Comparison of ENCODE assay signal across 25 cellular contexts in the genomic region with DNA sequence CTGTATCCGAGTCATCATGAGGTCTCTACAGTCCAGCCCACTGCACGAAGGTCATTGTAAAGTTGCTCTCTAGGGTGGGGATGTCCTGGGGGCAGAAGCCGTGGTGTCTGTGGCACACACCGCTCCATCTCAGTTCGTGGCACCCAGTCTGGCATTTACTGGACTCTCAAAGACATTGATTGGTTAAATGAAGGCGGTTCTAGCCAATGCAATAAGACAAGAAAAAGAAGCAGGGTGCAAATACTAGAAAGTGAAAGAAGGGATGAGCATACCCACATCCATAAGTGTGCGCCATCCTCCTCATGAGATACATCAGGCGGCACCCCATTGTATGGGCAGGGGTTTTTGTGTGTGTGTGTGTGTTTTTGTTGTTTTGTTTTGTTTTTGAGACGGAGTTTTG. TPM values are rescaled to one million over a fixed set of nuclear protein-coding genes. Genes with fewer than 3 reads are reported as not detected.
DNase-seq lines count a peak whose midpoint lies in the region; ATAC-seq and TF ChIP-seq lines count a peak whose summit lies in the region.
"Had no signal": no experiment of that assay in that cellular context is flagged by ENCODE, and none has a peak within 500 bp of the region (broad histone marks: within the 10 kb centered on the region; RNA-seq: fewer than 3 reads in every experiment).

No MANE protein-coding gene starts in this region.

- no peak for ATAC-seq in right lobe of liver
- ATAC-seq: GM23338 had no signal

- peaks cover 10% of the 10 kb centered on the region for H3K9me3 Mint-ChIP-seq in dendritic cell treated with granulocyte-macrophage colony-stimulating factor and Interleukin-4, amounts not matched to agents 40 ng/mL and 50 ng/mL, for 4 days
- H3K9me3 Mint-ChIP-seq: CD4-positive, alpha-beta T cell had no signal

- peaks cover 46% of the 10 kb centered on the region for H3K27me3 Mint-ChIP-seq in dendritic cell treated with granulocyte-macrophage colony-stimulating factor and Interleukin-4, amounts not matched to agents 40 ng/mL and 50 ng/mL, for 4 days
- H3K27me3 Mint-ChIP-seq: CD4-positive, alpha-beta T cell had no signal

- H3K36me3 ChIP-seq in Loucy (ENCODE audit: insufficient read depth, low read length) (no peaks in the 10 kb centered on the region), right lobe of liver (no peaks in the 10 kb centered on the region), spleen (no peaks in the 10 kb centered on the region)
- H3K36me3 ChIP-seq: BLaER1, Peyer's patch had no signal

- H3K27me3 ChIP-seq in Loucy (ENCODE audit: insufficient read depth, low read length, poor library complexity, severe bottlenecking) (no peaks in the 10 kb centered on the region), right lobe of liver (no peaks in the 10 kb centered on the region), spleen (replicated peaks in 1 of 7) (no peaks in the 10 kb centered on the region)
- H3K27me3 ChIP-seq: BLaER1, Peyer's patch had no signal

- H3K36me3 Mint-ChIP-seq in dendritic cell treated with granulocyte-macrophage colony-stimulating factor and Interleukin-4, amounts not matched to agents 40 ng/mL and 50 ng/mL, for 4 days (ENCODE audit: low read depth): no peaks in the 10 kb centered on the region

- H4K20me1 ChIP-seq in Loucy (ENCODE audit: insufficient read depth, low read length, poor library complexity, severe bottlenecking): no peaks in the 10 kb centered on the region
- H4K20me1 ChIP-seq: BLaER1 had no signal

- H3K4me1 Mint-ChIP-seq in dendritic cell treated with granulocyte-macrophage colony-stimulating factor and Interleukin-4, amounts not matched to agents 40 ng/mL and 50 ng/mL, for 4 days (ENCODE audit: low read depth): peaks cover 34% of the 10 kb centered on the region

- intact Hi-C loops in dendritic cell treated with granulocyte-macrophage colony-stimulating factor and Interleukin-4, amounts not matched to agents 40 ng/mL and 50 ng/mL, for 4 days (cut with micrococcal nuclease): no loop called here
- intact Hi-C loops in right lobe of liver (cut with DNase I) (no loop called here), spleen (cut with DNase I; ENCODE audit: low total_unique reads) (no loop called here)

- no peaks in the 10 kb centered on the region for H3F3A ChIP-seq in Loucy (ENCODE audit: low read depth)

- H3K9ac ChIP-seq in Loucy (ENCODE audit: low read depth, low read length, poor library complexity, severe bottlenecking): no peak overlapping the region
- H3K9ac ChIP-seq: BLaER1 had no signal

- TF ChIP-seq POLR2A in right lobe of liver (IDR thresholded peaks at IDR 0.05) (no peak), spleen (IDR thresholded peaks at IDR 0.05) (no peak), erythroblast (IDR thresholded peaks at IDR 0.05; ENCODE audit: low read length) (no peak)

- H3K4me3 Mint-ChIP-seq in dendritic cell treated with granulocyte-macrophage colony-stimulating factor and Interleukin-4, amounts not matched to agents 40 ng/mL and 50 ng/mL, for 4 days: no peak overlapping the region
- H3K4me3 Mint-ChIP-seq: CD4-positive, alpha-beta T cell; GM23338 had no signal

- H3K27ac Mint-ChIP-seq in dendritic cell treated with granulocyte-macrophage colony-stimulating factor and Interleukin-4, amounts not matched to agents 40 ng/mL and 50 ng/mL, for 4 days: peak overlapping the region; percentile 13
- H3K27ac Mint-ChIP-seq: CD4-positive, alpha-beta T cell; GM23338 had no signal

- H3K9me3 ChIP-seq in Loucy (ENCODE audit: insufficient read depth, low read depth, low read length) (no peaks in the 10 kb centered on the region; the same call in 1 of the 2 replicates), right lobe of liver (no peaks in the 10 kb centered on the region), spleen (peaks cover 0 to 12% (median 7%) of the 10 kb centered on the region in 8 donors)
- H3K9me3 ChIP-seq: Caco-2, Peyer's patch had no signal

- no peaks in the 10 kb centered on the region for H3K79me2 ChIP-seq in Loucy (ENCODE audit: insufficient read depth, low read length)

- H3K4me2 ChIP-seq in Loucy (ENCODE audit: low read depth, low read length, poor library complexity, severe bottlenecking): peak overlapping the region; percentile 48
- H3K4me2 ChIP-seq: BLaER1, GM23338 had no signal

- WGBS in right lobe of liver (ENCODE audit: insufficient coverage, low coverage, low lambda C conversion rate, missing lambda C conversion rate): 97% methylated on average over 6 of the region's 9 CpGs
- 95 to 98% (median 98%) methylated on average over 9 of the region's 9 CpGs for WGBS in spleen, 5 donors

- no peak overlapping the region for H3K4me3 ChIP-seq in Loucy (ENCODE audit: low read length, poor library complexity, severe bottlenecking)
- no peak overlapping the region for H3K4me3 ChIP-seq in right lobe of liver
- H3K4me3 ChIP-seq in spleen: no peak overlapping the region
- H3K4me3 ChIP-seq: BLaER1, GM23338, Peyer's patch had no signal

- H3K9me2 ChIP-seq in Loucy (replicated peaks; ENCODE audit: low read depth, low read length): no peaks in the 10 kb centered on the region

- H3K27ac ChIP-seq in right lobe of liver: no peak overlapping the region
- no peak overlapping the region for H3K27ac ChIP-seq in spleen
- H3K27ac ChIP-seq: BLaER1, Peyer's patch had no signal

- TF ChIP-seq CTCF in Loucy (conservative IDR thresholded peaks at IDR 0.05; ENCODE audit: low read length) (no peak), right lobe of liver (IDR thresholded peaks at IDR 0.05) (no peak), spleen (IDR thresholded peaks at IDR 0.05 in 8 of 11, conservative IDR thresholded peaks at IDR 0.05 in 3 of 11) (no peak)

- DNase-seq in right lobe of liver: peak; percentile 2 to 31 (median 22)
- DNase-seq in spleen: peak; percentile 15
- no peak for DNase-seq in superior temporal gyrus (ENCODE audit: extremely low spot score)
- no peak for DNase-seq in stimulated activated CD4-positive, alpha-beta T cell treated with anti-CD3 and anti-CD28 coated beads, Interleukin-15, amount 100 ng/mL, for 24 hours
- no peak for DNase-seq in erythroblast (lab: John Stamatoyannopoulos, UW)
- no peak for DNase-seq in NCI-H446 (lab: John Stamatoyannopoulos, UW)
- DNase-seq: Caco-2; CD4-positive, alpha-beta T cell; DMS153; HCEC 1CT; IMR-90; MV-4-11; NCI-H1105 treated with DMSO at 0.1 percent for 48 hours; NCI-H2029 treated with DMSO at 0.1 percent for 48 hours; NCI-H2171; NCI-H345; NCI-H524 treated with DMSO at 0.1 percent for 48 hours had no signal

- peaks cover 23% of the 10 kb centered on the region for H3K4me1 ChIP-seq in Loucy (ENCODE audit: insufficient read depth, low read length, poor library complexity, severe bottlenecking)
- peaks cover 0 to 11% (median 5%) of the 10 kb centered on the region in 4 donors for H3K4me1 ChIP-seq in right lobe of liver
- H3K4me1 ChIP-seq in spleen: peaks cover 0 to 66% (median 41%) of the 10 kb centered on the region in 6 donors
- H3K4me1 ChIP-seq: Caco-2 had no signal

- H2AFZ ChIP-seq in Loucy (ENCODE audit: low read length): no peak overlapping the region
- H2AFZ ChIP-seq: GM23338 had no signal

RNA-seq across cellular contexts. Expression of a gene that starts 10.7 kb away (rescaled TPM):
- 1 to 10 TPM; 1.5 to 4.3 (median 2.3) TPM for total RNA-seq in right lobe of liver
- total RNA-seq in spleen: 100 to 1,000 TPM; 161 to 240 (median 219) TPM
- polyA plus RNA-seq in spleen: 100 to 1,000 TPM; 103 to 190 (median 189) TPM
- total RNA-seq: HT1080 had no signal

RNA-seq across cellular contexts. Expression of a gene that starts 58.7 kb away (rescaled TPM):
- total RNA-seq in right lobe of liver (under 1 TPM in 5 of 6 experiments, not detected in 1; 0.50 to 0.78 (median 0.58) TPM), spleen (10 to 100 TPM; 16.8 to 46.3 (median 23.1) TPM)
- 10 to 100 TPM in 2 of 3 donors, 1 to 10 TPM in 1; 9.2 to 22.0 (median 10.3) TPM for polyA plus RNA-seq in spleen
- total RNA-seq: G401, HT1080, IMR-90, M059J had no signal
- polyA plus RNA-seq: IMR-90 had no signal

Comparison
In these comparisons a context has a peak if more than half of its experiments do, and no peak if none do; other contexts are left out.
1. DNase-seq: peak in right lobe of liver (3 of 3) and spleen (single experiment); none in superior temporal gyrus (single experiment), stimulated activated CD4-positive, alpha-beta T cell treated with anti-CD3 and anti-CD28 coated beads, Interleukin-15, amount 100 ng/mL, for 24 hours (single experiment), erythroblast (0 of 2) and NCI-H446 (0 of 2).
2. RNA of a gene that starts 10.7 kb away (total RNA-seq): 161 to 240 TPM in spleen; 1.5 to 4.3 TPM in right lobe of liver; every median in the first group is over 10 times any median in the second.
3. RNA of a gene that starts 58.7 kb away (total RNA-seq): 16.8 to 46.3 TPM in spleen; 0.50 to 0.78 TPM in right lobe of liver; every median in the first group is over 10 times any median in the second.